In genomic region chr6:51608383-51608782, GRCh38 we compare ENCODE assay signal across 29 cellular contexts.
"Had no signal": no experiment of that assay in that cellular context is flagged by ENCODE, and none has a peak within 500 bp of the region (broad histone marks: within the 10 kb centered on the region; RNA-seq: fewer than 3 reads in every experiment).

No MANE protein-coding gene starts in this region.

- H3K27me3 ChIP-seq: ascending aorta, brain microvascular endothelial cell, colonic mucosa, esophagus squamous epithelium, gastroesophageal sphincter, heart right ventricle, hepatocyte had no signal

- H3K9me3 Mint-ChIP-seq: activated CD4-positive, alpha-beta memory T cell treated with anti-CD3 and anti-CD28 coated beads for 36 hours; activated CD4-positive, alpha-beta T cell treated with anti-CD3 and anti-CD28 coated beads, Interleukin-2, amount 10 ng/mL, durations not matched to agents 24 days and 14 days; activated naive CD4-positive, alpha-beta T cell treated with anti-CD3 and anti-CD28 coated beads, Interleukin-2, amount 10 ng/mL, durations not matched to agents 7 days and 5 days; activated T-helper 1 cell treated with anti-CD3 and anti-CD28 coated beads, Interleukin-12 subunit alpha, Interleukin-12 subunit beta, Interleukin-2, Interleukin-4 antibody, amounts not matched to agents 30 ng/mL and 10 ng/mL and 1 ng/mL, durations not matched to agents 14 hours and 24 hours and 36 hours; activated T-helper 2 cell treated with anti-CD3 and anti-CD28 coated beads, Interferon-gamma antibody, Interleukin-2, Interleukin-4, amounts not matched to agents 10 μg/mL and 5 μg/mL and 100 μg/mL, durations not matched to agents 14 hours and 24 hours and 36 hours had no signal

- H3K9me3 ChIP-seq: ascending aorta, colonic mucosa, esophagus squamous epithelium, gastroesophageal sphincter, heart right ventricle had no signal

- H3K36me3 Mint-ChIP-seq: activated CD4-positive, alpha-beta memory T cell treated with anti-CD3 and anti-CD28 coated beads for 36 hours; activated CD8-positive, alpha-beta memory T cell treated with anti-CD3 and anti-CD28 coated beads, Interleukin-2, amount 10 ng/mL, durations not matched to agents 7 days and 5 days; activated naive CD4-positive, alpha-beta T cell treated with anti-CD3 and anti-CD28 coated beads, Interleukin-2, amount 10 ng/mL, durations not matched to agents 7 days and 5 days; activated naive CD4-positive, alpha-beta T cell treated with anti-CD3 and anti-CD28 coated beads, Interleukin-2, amount 50 U/mL, for 72 hours had no signal

- H3K27ac Mint-ChIP-seq: activated CD4-positive, alpha-beta memory T cell treated with anti-CD3 and anti-CD28 coated beads for 36 hours; activated CD4-positive, alpha-beta T cell treated with anti-CD3 and anti-CD28 coated beads for 36 hours; activated CD4-positive, alpha-beta T cell treated with anti-CD3 and anti-CD28 coated beads, Interleukin-2, amount 10 ng/mL, durations not matched to agents 24 days and 14 days; activated CD8-positive, alpha-beta memory T cell treated with anti-CD3 and anti-CD28 coated beads, Interleukin-2, amount 10 ng/mL, durations not matched to agents 7 days and 5 days; activated CD8-positive, alpha-beta T cell treated with anti-CD3 and anti-CD28 coated beads, Interleukin-2, amount 10 ng/mL, durations not matched to agents 7 days and 5 days; activated naive CD4-positive, alpha-beta T cell treated with anti-CD3 and anti-CD28 coated beads, Interleukin-2, amount 10 ng/mL, durations not matched to agents 7 days and 5 days; activated naive CD4-positive, alpha-beta T cell treated with anti-CD3 and anti-CD28 coated beads, Interleukin-2, amount 50 U/mL, for 72 hours; activated T-helper 1 cell treated with anti-CD3 and anti-CD28 coated beads, Interleukin-12 subunit alpha, Interleukin-12 subunit beta, Interleukin-2, Interleukin-4 antibody, amounts not matched to agents 30 ng/mL and 10 ng/mL and 1 ng/mL, durations not matched to agents 14 hours and 24 hours and 36 hours; activated T-helper 2 cell treated with anti-CD3 and anti-CD28 coated beads, Interferon-gamma antibody, Interleukin-2, Interleukin-4, amounts not matched to agents 10 μg/mL and 5 μg/mL and 100 μg/mL, durations not matched to agents 14 hours and 24 hours and 36 hours had no signal

- H3K27ac ChIP-seq: ascending aorta, brain microvascular endothelial cell, colonic mucosa, epithelial cell of prostate, esophagus squamous epithelium, gastroesophageal sphincter, heart right ventricle, hepatocyte had no signal

- H3K4me1 ChIP-seq: ascending aorta, colonic mucosa, esophagus squamous epithelium, gastroesophageal sphincter, heart right ventricle had no signal

- H3K79me2 ChIP-seq: hepatocyte had no signal

- H3K4me3 ChIP-seq: ascending aorta, colonic mucosa, esophagus squamous epithelium, gastroesophageal sphincter, heart right ventricle, hepatocyte had no signal

- H3K4me1 Mint-ChIP-seq: activated CD4-positive, alpha-beta T cell treated with anti-CD3 and anti-CD28 coated beads for 36 hours; activated CD4-positive, alpha-beta T cell treated with anti-CD3 and anti-CD28 coated beads, Interleukin-2, amount 10 ng/mL, durations not matched to agents 24 days and 14 days; activated CD8-positive, alpha-beta memory T cell treated with anti-CD3 and anti-CD28 coated beads, Interleukin-2, amount 10 ng/mL, durations not matched to agents 7 days and 5 days; activated naive CD4-positive, alpha-beta T cell treated with anti-CD3 and anti-CD28 coated beads, Interleukin-2, amount 10 ng/mL, durations not matched to agents 7 days and 5 days had no signal

- H3K27me3 Mint-ChIP-seq: activated CD4-positive, alpha-beta memory T cell treated with anti-CD3 and anti-CD28 coated beads for 36 hours; activated CD4-positive, alpha-beta T cell treated with anti-CD3 and anti-CD28 coated beads for 36 hours; activated CD4-positive, alpha-beta T cell treated with anti-CD3 and anti-CD28 coated beads, Interleukin-2, amount 10 ng/mL, durations not matched to agents 24 days and 14 days; activated CD8-positive, alpha-beta memory T cell treated with anti-CD3 and anti-CD28 coated beads, Interleukin-2, amount 10 ng/mL, durations not matched to agents 7 days and 5 days; activated naive CD4-positive, alpha-beta T cell treated with anti-CD3 and anti-CD28 coated beads, Interleukin-2, amount 10 ng/mL, durations not matched to agents 7 days and 5 days had no signal

- H3K4me3 Mint-ChIP-seq: activated CD4-positive, alpha-beta memory T cell treated with anti-CD3 and anti-CD28 coated beads for 36 hours; activated CD4-positive, alpha-beta T cell treated with anti-CD3 and anti-CD28 coated beads for 36 hours; activated CD4-positive, alpha-beta T cell treated with anti-CD3 and anti-CD28 coated beads, Interleukin-2, amount 10 ng/mL, durations not matched to agents 24 days and 14 days; activated CD8-positive, alpha-beta memory T cell treated with anti-CD3 and anti-CD28 coated beads, Interleukin-2, amount 10 ng/mL, durations not matched to agents 7 days and 5 days; activated CD8-positive, alpha-beta T cell treated with anti-CD3 and anti-CD28 coated beads, Interleukin-2, amount 10 ng/mL, durations not matched to agents 7 days and 5 days; activated naive CD4-positive, alpha-beta T cell treated with anti-CD3 and anti-CD28 coated beads, Interleukin-2, amount 10 ng/mL, durations not matched to agents 7 days and 5 days; activated T-helper 1 cell treated with anti-CD3 and anti-CD28 coated beads, Interleukin-12 subunit alpha, Interleukin-12 subunit beta, Interleukin-2, Interleukin-4 antibody, amounts not matched to agents 30 ng/mL and 10 ng/mL and 1 ng/mL, durations not matched to agents 14 hours and 24 hours and 36 hours had no signal

- H2AFZ ChIP-seq: hepatocyte had no signal

- FAIRE-seq: endometrium, endothelial cell of umbilical vein had no signal

- ATAC-seq: activated CD4-positive, alpha-beta T cell treated with anti-CD3 and anti-CD28 coated beads for 36 hours; activated CD8-positive, alpha-beta memory T cell treated with anti-CD3 and anti-CD28 coated beads, Interleukin-2, amount 10 ng/mL, durations not matched to agents 7 days and 5 days; activated CD8-positive, alpha-beta T cell treated with anti-CD3 and anti-CD28 coated beads, Interleukin-2, amount 10 ng/mL, durations not matched to agents 7 days and 5 days; activated naive CD4-positive, alpha-beta T cell treated with anti-CD3 and anti-CD28 coated beads, Interleukin-2, amount 50 U/mL, for 72 hours; gastroesophageal sphincter; heart right ventricle had no signal

- H3K4me2 ChIP-seq: hepatocyte had no signal

- H3K36me3 ChIP-seq: ascending aorta, brain microvascular endothelial cell, colonic mucosa, esophagus squamous epithelium, gastroesophageal sphincter, heart right ventricle had no signal

- DNase-seq: activated CD4-positive, alpha-beta memory T cell treated with anti-CD3 and anti-CD28 coated beads for 36 hours; activated CD4-positive, alpha-beta T cell treated with anti-CD3 and anti-CD28 coated beads for 36 hours; activated CD4-positive, alpha-beta T cell treated with anti-CD3 and anti-CD28 coated beads, Interleukin-2, amount 10 ng/mL, durations not matched to agents 24 days and 14 days; activated CD4-positive, CD25-positive, alpha-beta regulatory T cell; activated CD4-positive, CD25-positive, alpha-beta regulatory T cell treated with anti-CD3 and anti-CD28 coated beads, Interleukin-2, amount 50 U/mL, for 72 hours; activated CD8-positive, alpha-beta memory T cell treated with anti-CD3 and anti-CD28 coated beads, Interleukin-2, amount 10 ng/mL, durations not matched to agents 7 days and 5 days; activated CD8-positive, alpha-beta memory T cell treated with anti-CD3 and anti-CD28 coated beads, Interleukin-2, amount 50 U/mL, for 4 hours; activated CD8-positive, alpha-beta T cell treated with anti-CD3 and anti-CD28 coated beads, Interleukin-2, amount 10 ng/mL, durations not matched to agents 7 days and 5 days; activated effector memory CD4-positive, alpha-beta T cell treated with anti-CD3 and anti-CD28 coated beads, Interleukin-2, amount 50 U/mL, for 16 hours; activated naive CD4-positive, alpha-beta T cell treated with anti-CD3 and anti-CD28 coated beads, Interleukin-2, amount 10 ng/mL, durations not matched to agents 7 days and 5 days; activated T-cell treated with anti-CD3 and anti-CD28 coated beads, Interleukin-2, amount 50 U/mL, for 1 hour; activated T-cell treated with anti-CD3 and anti-CD28 coated beads, Interleukin-2, amount 50 U/mL, for 48 hours; brain microvascular endothelial cell; caudate nucleus; colonic mucosa; effector CD8-positive, alpha-beta T cell; esophagus squamous epithelium; foreskin melanocyte; heart right ventricle; T-helper 2 cell had no signal
